3 cellular contexts compared by ENCODE assay signal in genomic region chr12:113137861-113138783, GRCh38.
TF ChIP-seq lines count a peak whose summit lies in the region.

No MANE protein-coding gene starts in this region.

TF ChIP-seq in A549, 52 proteins besides CTCF, POLR2A, EP300 and RAD21:
- peak; percentile 81 for TF ChIP-seq MAFK (IDR thresholded peaks at IDR 0.05; ENCODE audit: partially characterized antibody)
- TF ChIP-seq ESRRA (IDR thresholded peaks at IDR 0.05; ENCODE audit: borderline replicate concordance, low read length) = no peak

TF ChIP-seq in HEK293, 187 proteins besides CTCF, POLR2A, EP300 and RAD21:
- TF ChIP-seq ZSCAN4 (tag by site-specific recombination; IDR thresholded peaks at IDR 0.05) (no peak), ZNF677 (tag by site-specific recombination; IDR thresholded peaks at IDR 0.05) (no peak), MEIS1 (CRISPR knock-in tag; IDR thresholded peaks at IDR 0.05; ENCODE audit: borderline replicate concordance) (no peak), ZBTB26 (tag by site-specific recombination; optimal IDR thresholded peaks at IDR 0.05) (no peak), ZNF341 (tag by site-specific recombination; IDR thresholded peaks at IDR 0.05; ENCODE audit: low read depth) (no peak), GLIS1 (tag by site-specific recombination; IDR thresholded peaks at IDR 0.05) (no peak), ZBTB20 (tag by site-specific recombination; IDR thresholded peaks at IDR 0.05) (0 out of 2 replicates have a peak, but pooled peaks have one; percentile 25), ZNF354C (tag by site-specific recombination; IDR thresholded peaks at IDR 0.05; ENCODE audit: borderline replicate concordance, low read depth) (no peak), ZNF558 (tag by site-specific recombination; IDR thresholded peaks at IDR 0.05) (no peak)

TF ChIP-seq in K562, 482 proteins besides CTCF, POLR2A, EP300 and RAD21:
- TF ChIP-seq RBM25 (IDR thresholded peaks at IDR 0.05; ENCODE audit: low read depth, low read length, severe bottlenecking) = peak; percentile 51
- no peak for TF ChIP-seq U2AF2 (optimal IDR thresholded peaks at IDR 0.05; ENCODE audit: low read depth, low read length)
- no peak for TF ChIP-seq STAT5B (CRISPR knock-in tag; IDR thresholded peaks at IDR 0.05)
- no peak for TF ChIP-seq RBM15 (IDR thresholded peaks at IDR 0.05; ENCODE audit: insufficient read depth, low read length)
- TF ChIP-seq NFIX (CRISPR knock-in tag; IDR thresholded peaks at IDR 0.05; ENCODE audit: low read depth) = no peak
- TF ChIP-seq ID3 (CRISPR knock-in tag; IDR thresholded peaks at IDR 0.05) = no peak
- no peak for TF ChIP-seq ID3 (tag; IDR thresholded peaks at IDR 0.05)
- peak; percentile 68 for TF ChIP-seq ZKSCAN1 (IDR thresholded peaks at IDR 0.05; ENCODE audit: low read depth, low read length)
- no peak for TF ChIP-seq ZNF436 (CRISPR knock-in tag; IDR thresholded peaks at IDR 0.05)
- TF ChIP-seq, protein P1, sequence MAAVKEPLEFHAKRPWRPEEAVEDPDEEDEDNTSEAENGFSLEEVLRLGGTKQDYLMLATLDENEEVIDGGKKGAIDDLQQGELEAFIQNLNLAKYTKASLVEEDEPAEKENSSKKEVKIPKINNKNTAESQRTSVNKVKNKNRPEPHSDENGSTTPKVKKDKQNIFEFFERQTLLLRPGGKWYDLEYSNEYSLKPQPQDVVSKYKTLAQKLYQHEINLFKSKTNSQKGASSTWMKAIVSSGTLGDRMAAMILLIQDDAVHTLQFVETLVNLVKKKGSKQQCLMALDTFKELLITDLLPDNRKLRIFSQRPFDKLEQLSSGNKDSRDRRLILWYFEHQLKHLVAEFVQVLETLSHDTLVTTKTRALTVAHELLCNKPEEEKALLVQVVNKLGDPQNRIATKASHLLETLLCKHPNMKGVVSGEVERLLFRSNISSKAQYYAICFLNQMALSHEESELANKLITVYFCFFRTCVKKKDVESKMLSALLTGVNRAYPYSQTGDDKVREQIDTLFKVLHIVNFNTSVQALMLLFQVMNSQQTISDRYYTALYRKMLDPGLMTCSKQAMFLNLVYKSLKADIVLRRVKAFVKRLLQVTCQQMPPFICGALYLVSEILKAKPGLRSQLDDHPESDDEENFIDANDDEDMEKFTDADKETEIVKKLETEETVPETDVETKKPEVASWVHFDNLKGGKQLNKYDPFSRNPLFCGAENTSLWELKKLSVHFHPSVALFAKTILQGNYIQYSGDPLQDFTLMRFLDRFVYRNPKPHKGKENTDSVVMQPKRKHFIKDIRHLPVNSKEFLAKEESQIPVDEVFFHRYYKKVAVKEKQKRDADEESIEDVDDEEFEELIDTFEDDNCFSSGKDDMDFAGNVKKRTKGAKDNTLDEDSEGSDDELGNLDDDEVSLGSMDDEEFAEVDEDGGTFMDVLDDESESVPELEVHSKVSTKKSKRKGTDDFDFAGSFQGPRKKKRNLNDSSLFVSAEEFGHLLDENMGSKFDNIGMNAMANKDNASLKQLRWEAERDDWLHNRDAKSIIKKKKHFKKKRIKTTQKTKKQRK (IDR thresholded peaks at IDR 0.05; ENCODE audit: borderline replicate concordance, low read depth, low read length) = no peak
- TF ChIP-seq MCM2 (IDR thresholded peaks at IDR 0.05; ENCODE audit: low read depth) = no peak
- TF ChIP-seq, protein P2, sequence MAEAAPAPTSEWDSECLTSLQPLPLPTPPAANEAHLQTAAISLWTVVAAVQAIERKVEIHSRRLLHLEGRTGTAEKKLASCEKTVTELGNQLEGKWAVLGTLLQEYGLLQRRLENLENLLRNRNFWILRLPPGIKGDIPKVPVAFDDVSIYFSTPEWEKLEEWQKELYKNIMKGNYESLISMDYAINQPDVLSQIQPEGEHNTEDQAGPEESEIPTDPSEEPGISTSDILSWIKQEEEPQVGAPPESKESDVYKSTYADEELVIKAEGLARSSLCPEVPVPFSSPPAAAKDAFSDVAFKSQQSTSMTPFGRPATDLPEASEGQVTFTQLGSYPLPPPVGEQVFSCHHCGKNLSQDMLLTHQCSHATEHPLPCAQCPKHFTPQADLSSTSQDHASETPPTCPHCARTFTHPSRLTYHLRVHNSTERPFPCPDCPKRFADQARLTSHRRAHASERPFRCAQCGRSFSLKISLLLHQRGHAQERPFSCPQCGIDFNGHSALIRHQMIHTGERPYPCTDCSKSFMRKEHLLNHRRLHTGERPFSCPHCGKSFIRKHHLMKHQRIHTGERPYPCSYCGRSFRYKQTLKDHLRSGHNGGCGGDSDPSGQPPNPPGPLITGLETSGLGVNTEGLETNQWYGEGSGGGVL (CRISPR knock-in tag; IDR thresholded peaks at IDR 0.05) = no peak
- TF ChIP-seq FOS (IDR thresholded peaks at IDR 0.05; ENCODE audit: extremely low read depth, insufficient read length) = no peak
- TF ChIP-seq CBFB (CRISPR knock-in tag; IDR thresholded peaks at IDR 0.05) = no peak
